ENCODE assay signal across 12 cellular contexts in genomic region chr5:172858511-172858989, GRCh38. TPM values are rescaled to one million over a fixed set of nuclear protein-coding genes. Genes with fewer than 3 reads are reported as not detected.
DNase-seq lines count a peak whose midpoint lies in the region; ATAC-seq and TF ChIP-seq lines count a peak whose summit lies in the region.
"Had no signal": no experiment of that assay in that cellular context is flagged by ENCODE, and none has a peak within 500 bp of the region (broad histone marks: within the 10 kb centered on the region; RNA-seq: fewer than 3 reads in every experiment).

No MANE protein-coding gene starts in this region.

- no peaks in the 10 kb centered on the region for H3K27me3 ChIP-seq in Panc1 (ENCODE audit: control insufficient read depth, insufficient read depth, low read length)
- no peaks in the 10 kb centered on the region for H3K27me3 ChIP-seq in trophoblast cell (ENCODE audit: insufficient read depth, low read length)

- H3K4me3 Mint-ChIP-seq in activated CD4-positive, alpha-beta T cell treated with anti-CD3 and anti-CD28 coated beads, Interleukin-2, amount 10 ng/mL, durations not matched to agents 7 days and 5 days: no peak overlapping the region
- no peak overlapping the region for H3K4me3 Mint-ChIP-seq in activated T-helper 1 cell treated with anti-CD3 and anti-CD28 coated beads, Interleukin-12 subunit alpha, Interleukin-12 subunit beta, Interleukin-2, Interleukin-4 antibody, amounts not matched to agents 30 ng/mL and 10 ng/mL and 1 ng/mL, durations not matched to agents 14 hours and 24 hours and 36 hours
- H3K4me3 Mint-ChIP-seq: mesothelial cell of epicardium had no signal

- no peak overlapping the region for H3K18ac ChIP-seq in trophoblast cell (ENCODE audit: low read length)

- H3K27ac ChIP-seq in Panc1 (ENCODE audit: low read length) (peak overlapping the region; percentile 98), trophoblast cell (ENCODE audit: low read depth, low read length) (no peak overlapping the region)

- no peak overlapping the region for H2AK5ac ChIP-seq in trophoblast cell (ENCODE audit: low read length)

- no peak overlapping the region for H4K91ac ChIP-seq in trophoblast cell (ENCODE audit: low read depth, low read length)

- no peak overlapping the region for H2BK5ac ChIP-seq in trophoblast cell (ENCODE audit: low read depth, low read length, poor library complexity)

- H3K79me2 ChIP-seq in trophoblast cell (ENCODE audit: control insufficient read depth, insufficient read depth, low read length, poor library complexity): no peaks in the 10 kb centered on the region

- POLR2A ChIA-PET in Panc1 (lab: Charles Lee): interaction anchor here (1.2 kb wide), 1 partner anchor 88 kb away, joined by 3 read pairs; the partner anchor contains the start of gene DUSP1
- POLR2A ChIA-PET in activated CD4-positive, alpha-beta T cell treated with anti-CD3 and anti-CD28 coated beads, Interleukin-2, amount 10 ng/mL, durations not matched to agents 7 days and 5 days (lab: Charles Lee): no interaction called here

- no peak overlapping the region for H3K27ac Mint-ChIP-seq in activated CD4-positive, alpha-beta T cell treated with anti-CD3 and anti-CD28 coated beads, Interleukin-2, amount 10 ng/mL, durations not matched to agents 7 days and 5 days
- no peak overlapping the region for H3K27ac Mint-ChIP-seq in activated T-helper 1 cell treated with anti-CD3 and anti-CD28 coated beads, Interleukin-12 subunit alpha, Interleukin-12 subunit beta, Interleukin-2, Interleukin-4 antibody, amounts not matched to agents 30 ng/mL and 10 ng/mL and 1 ng/mL, durations not matched to agents 14 hours and 24 hours and 36 hours
- H3K27ac Mint-ChIP-seq: mesothelial cell of epicardium had no signal

- H4K8ac ChIP-seq in trophoblast cell (ENCODE audit: low read depth, low read length): no peak overlapping the region

- BruUV-seq in Panc1 (replicated peaks; lab: Mats Ljungman, UMichigan): no TSS peak

- H3K36me3 ChIP-seq in Panc1 (ENCODE audit: control insufficient read depth, insufficient read depth, low read length) (no peaks in the 10 kb centered on the region), trophoblast cell (ENCODE audit: control insufficient read depth in 1 of 2, insufficient read depth in 2 of 2, low read length in 2 of 2) (peaks cover 3 to 7% of the 10 kb centered on the region in 2 experiments)

- in situ Hi-C loops in Panc1 (cut with HindIII; ENCODE audit: low pct_unique_long_range_greater_than_20kb, low sequenced_read_pairs): no loop called here

- H3K23ac ChIP-seq in trophoblast cell (ENCODE audit: low read length): no peak overlapping the region

- no peaks in the 10 kb centered on the region for H3K36me3 Mint-ChIP-seq in activated CD4-positive, alpha-beta T cell treated with anti-CD3 and anti-CD28 coated beads, Interleukin-2, amount 10 ng/mL, durations not matched to agents 7 days and 5 days (ENCODE audit: low read depth)
- peaks cover 2% of the 10 kb centered on the region for H3K36me3 Mint-ChIP-seq in activated T-helper 1 cell treated with anti-CD3 and anti-CD28 coated beads, Interleukin-12 subunit alpha, Interleukin-12 subunit beta, Interleukin-2, Interleukin-4 antibody, amounts not matched to agents 30 ng/mL and 10 ng/mL and 1 ng/mL, durations not matched to agents 14 hours and 24 hours and 36 hours (ENCODE audit: low read depth)

- WGBS in trophoblast cell (ENCODE audit: extremely low coverage, insufficient coverage, insufficient read length): no CpG with 5 or more reads among the region's 12 CpGs

- no peaks in the 10 kb centered on the region for H3K27me3 Mint-ChIP-seq in activated CD4-positive, alpha-beta T cell treated with anti-CD3 and anti-CD28 coated beads, Interleukin-2, amount 10 ng/mL, durations not matched to agents 7 days and 5 days
- H3K27me3 Mint-ChIP-seq in activated T-helper 1 cell treated with anti-CD3 and anti-CD28 coated beads, Interleukin-12 subunit alpha, Interleukin-12 subunit beta, Interleukin-2, Interleukin-4 antibody, amounts not matched to agents 30 ng/mL and 10 ng/mL and 1 ng/mL, durations not matched to agents 14 hours and 24 hours and 36 hours (ENCODE audit: insufficient read depth): no peaks in the 10 kb centered on the region

- H3K79me1 ChIP-seq in trophoblast cell (ENCODE audit: low read length): peaks cover 2% of the 10 kb centered on the region

- H3K9me3 ChIP-seq in Panc1 (ENCODE audit: control insufficient read depth, insufficient read depth, low read depth, low read length) (no peaks in the 10 kb centered on the region), trophoblast cell (ENCODE audit: insufficient read depth, low read depth, low read length) (peaks cover 3% of the 10 kb centered on the region)

- H3K4me3 ChIP-seq in Panc1 (ENCODE audit: low read depth in 2 of 2, low read length in 2 of 2) (no peak overlapping the region), fibroblast of mammary gland (ENCODE audit: control insufficient read depth, low read depth, low read length) (no peak overlapping the region), trophoblast cell (ENCODE audit: low read depth, low read length) (no peak overlapping the region)

- H3K4me2 ChIP-seq in trophoblast cell (ENCODE audit: low read length): no peak overlapping the region

- H3K9me3 Mint-ChIP-seq in activated CD4-positive, alpha-beta T cell treated with anti-CD3 and anti-CD28 coated beads, Interleukin-2, amount 10 ng/mL, durations not matched to agents 7 days and 5 days: no peaks in the 10 kb centered on the region
- H3K9me3 Mint-ChIP-seq in activated T-helper 1 cell treated with anti-CD3 and anti-CD28 coated beads, Interleukin-12 subunit alpha, Interleukin-12 subunit beta, Interleukin-2, Interleukin-4 antibody, amounts not matched to agents 30 ng/mL and 10 ng/mL and 1 ng/mL, durations not matched to agents 14 hours and 24 hours and 36 hours: no peaks in the 10 kb centered on the region
- H3K9me3 Mint-ChIP-seq: mesothelial cell of epicardium had no signal

- peak; percentile 59 for DNase-seq in AG08396 (ENCODE audit: low spot score)
- peak; percentile 87 for DNase-seq in Panc1 (ENCODE audit: low read depth, low spot score)
- peak; percentile 81 for DNase-seq in fibroblast of mammary gland (ENCODE audit: low read depth)
- peak; percentile 58 to 62 for DNase-seq in trophoblast cell
- no peak for DNase-seq in activated CD4-positive, alpha-beta T cell treated with anti-CD3 and anti-CD28 coated beads, Interleukin-2, amount 10 ng/mL, durations not matched to agents 7 days and 5 days
- DNase-seq in COLO829 (ENCODE audit: low spot score): no peak
- DNase-seq in activated T-helper 1 cell treated with anti-CD3 and anti-CD28 coated beads, Interleukin-12 subunit alpha, Interleukin-12 subunit beta, Interleukin-2, Interleukin-4 antibody, amounts not matched to agents 30 ng/mL and 10 ng/mL and 1 ng/mL, durations not matched to agents 14 hours and 24 hours and 36 hours (ENCODE audit: low spot score): no peak
- DNase-seq: activated naive CD4-positive, alpha-beta T cell treated with Interleukin-2 at 50 U/mL for 16 hours; erythroblast; MV-4-11 had no signal

- CTCF ChIA-PET in Panc1 (lab: Charles Lee): interaction anchor here (0.6 kb wide), 1 partner anchor 143 kb away, joined by 3 read pairs; no protein-coding TSS in a partner anchor
- CTCF ChIA-PET in activated CD4-positive, alpha-beta T cell treated with anti-CD3 and anti-CD28 coated beads, Interleukin-2, amount 10 ng/mL, durations not matched to agents 7 days and 5 days (lab: Charles Lee): interaction anchor here (2.0 kb wide), 1 partner anchor 37 kb away, joined by 5 read pairs; no protein-coding TSS in a partner anchor

- peaks cover 20% of the 10 kb centered on the region for H3K4me1 Mint-ChIP-seq in activated CD4-positive, alpha-beta T cell treated with anti-CD3 and anti-CD28 coated beads, Interleukin-2, amount 10 ng/mL, durations not matched to agents 7 days and 5 days
- peaks cover 19% of the 10 kb centered on the region for H3K4me1 Mint-ChIP-seq in activated T-helper 1 cell treated with anti-CD3 and anti-CD28 coated beads, Interleukin-12 subunit alpha, Interleukin-12 subunit beta, Interleukin-2, Interleukin-4 antibody, amounts not matched to agents 30 ng/mL and 10 ng/mL and 1 ng/mL, durations not matched to agents 14 hours and 24 hours and 36 hours (ENCODE audit: low read depth)
- H3K4me1 Mint-ChIP-seq: mesothelial cell of epicardium had no signal

- intact Hi-C loops in Panc1 (cut with micrococcal nuclease; ENCODE audit: unreplicated experiment): loop anchor here (5.0 kb wide), 1 partner anchor 81 kb away; no protein-coding TSS in a partner anchor
- intact Hi-C loops in activated T-helper 1 cell treated with anti-CD3 and anti-CD28 coated beads, Interleukin-12 subunit alpha, Interleukin-12 subunit beta, Interleukin-2, Interleukin-4 antibody, amounts not matched to agents 30 ng/mL and 10 ng/mL and 1 ng/mL, durations not matched to agents 14 hours and 24 hours and 36 hours (cut with micrococcal nuclease): no loop called here

- TF ChIP-seq CTCF in Panc1 (IDR thresholded peaks at IDR 0.05) (no peak), fibroblast of mammary gland (conservative IDR thresholded peaks at IDR 0.05; ENCODE audit: control insufficient read depth, insufficient read depth, low read depth, low read length) (no peak)

- no peak overlapping the region for H3K4ac ChIP-seq in trophoblast cell (ENCODE audit: low read depth, low read length)

- H2BK120ac ChIP-seq in trophoblast cell (ENCODE audit: insufficient read depth, low read length, poor library complexity): no peak overlapping the region

- no peak overlapping the region for H3K9ac ChIP-seq in trophoblast cell (ENCODE audit: low read length)

- H3K4me1 ChIP-seq in Panc1 (ENCODE audit: control insufficient read depth, insufficient read depth, low read length) (peaks cover 94% of the 10 kb centered on the region), trophoblast cell (ENCODE audit: control insufficient read depth in 1 of 2, insufficient read depth in 2 of 2, low read length in 2 of 2) (peaks cover 8 to 9% of the 10 kb centered on the region in 2 experiments)

- H4K12ac ChIP-seq in trophoblast cell (ENCODE audit: low read depth, low read length): no peak overlapping the region

- no peak overlapping the region for H3K14ac ChIP-seq in trophoblast cell (ENCODE audit: low read length)

- no peak overlapping the region for H2AFZ ChIP-seq in trophoblast cell (ENCODE audit: insufficient read depth, low read length, poor library complexity)

- no peak overlapping the region for H2BK12ac ChIP-seq in trophoblast cell (ENCODE audit: low read length)

- ATAC-seq in Panc1 (peak; percentile 66), GM18520 (IDR thresholded peaks at IDR 0.05; ENCODE audit: unreplicated experiment) (no peak)

RNA-seq across cellular contexts. Expression of gene ERGIC1, which starts 24.5 kb away (rescaled TPM):
- total RNA-seq in Panc1 (2021; ENCODE audit: unreplicated experiment): 206 TPM
- polyA plus RNA-seq in Panc1 (2012; ENCODE audit: insufficient read length): 419 TPM
- polyA plus RNA-seq in trophoblast cell (2013): 53.9 and 54.4 TPM in 2 replicates
- 10 to 100 TPM; 43.4 to 45.0 TPM for total RNA-seq in activated CD4-positive, alpha-beta T cell treated with anti-CD3 and anti-CD28 coated beads, Interleukin-2, amount 10 ng/mL, durations not matched to agents 7 days and 5 days
- total RNA-seq in activated T-helper 1 cell treated with anti-CD3 and anti-CD28 coated beads, Interleukin-12 subunit alpha, Interleukin-12 subunit beta, Interleukin-2, Interleukin-4 antibody, amounts not matched to agents 30 ng/mL and 10 ng/mL and 1 ng/mL, durations not matched to agents 14 hours and 24 hours and 36 hours: 47.4 and 47.9 TPM in 2 replicates

Comparison
In these comparisons a context has a peak if more than half of its experiments do, and no peak if none do; other contexts are left out.
1. DNase-seq: peak in AG08396 (single experiment), Panc1 (single experiment), fibroblast of mammary gland (single experiment) and trophoblast cell (2 of 2); none in activated CD4-positive, alpha-beta T cell treated with anti-CD3 and anti-CD28 coated beads, Interleukin-2, amount 10 ng/mL, durations not matched to agents 7 days and 5 days (single experiment), COLO829 (single experiment) and activated T-helper 1 cell treated with anti-CD3 and anti-CD28 coated beads, Interleukin-12 subunit alpha, Interleukin-12 subunit beta, Interleukin-2, Interleukin-4 antibody, amounts not matched to agents 30 ng/mL and 10 ng/mL and 1 ng/mL, durations not matched to agents 14 hours and 24 hours and 36 hours (single experiment).